In genomic region chr6:15036690-15037245, GRCh38 we compare ENCODE assay signal across 11 cellular contexts.
DNase-seq lines count a peak whose midpoint lies in the region; ATAC-seq and TF ChIP-seq lines count a peak whose summit lies in the region.
"Had no signal": no experiment of that assay in that cellular context is flagged by ENCODE, and none has a peak within 500 bp of the region (broad histone marks: within the 10 kb centered on the region; RNA-seq: fewer than 3 reads in every experiment).

No MANE protein-coding gene starts in this region.

- no peak for ATAC-seq in GM21529 (IDR thresholded peaks at IDR 0.05; ENCODE audit: unreplicated experiment)
- ATAC-seq in GM21825 (IDR thresholded peaks at IDR 0.05; ENCODE audit: unreplicated experiment) = no peak

- peaks cover 7% of the 10 kb centered on the region for H3K4me1 ChIP-seq in endodermal cell (ENCODE audit: control insufficient read depth, insufficient read depth, low read length)

- H3K27ac Mint-ChIP-seq in endodermal cell = peak overlapping the region; percentile 69
- H3K27ac Mint-ChIP-seq: activated naive CD4-positive, alpha-beta T cell treated with anti-CD3 and anti-CD28 coated beads, Interleukin-2, amount 50 U/mL, for 24 hours had no signal

- no peaks in the 10 kb centered on the region for H3K36me3 Mint-ChIP-seq in endodermal cell (ENCODE audit: low read depth)
- H3K36me3 Mint-ChIP-seq: activated naive CD4-positive, alpha-beta T cell treated with anti-CD3 and anti-CD28 coated beads, Interleukin-2, amount 50 U/mL, for 24 hours had no signal

- no peak overlapping the region for H3K27ac ChIP-seq in endodermal cell (ENCODE audit: low read depth, low read length)
- H3K27ac ChIP-seq: RWPE1, suprapubic skin had no signal

- DNase-seq in DMS53 treated with DMSO at 0.1 percent for 48 hours (lab: John Stamatoyannopoulos, UW; ENCODE audit: unreplicated experiment) (peak; percentile 77), NCI-H2227 treated with DMSO at 0.1 percent for 48 hours (lab: John Stamatoyannopoulos, UW) (peak; percentile 37), endodermal cell (peak; percentile 87), nucleus accumbens (lab: John Stamatoyannopoulos, UW) (peak in 33 of 56 donors; percentile 1 to 77 (median 12)), NCI-H446 (lab: John Stamatoyannopoulos, UW) (no peak)
- DNase-seq in activated effector memory CD4-positive, alpha-beta T cell treated with Interleukin-2 at 50 U/mL for 16 hours = no peak

- H3K4me3 ChIP-seq in endodermal cell (ENCODE audit: low read length) = no peak overlapping the region
- H3K4me3 ChIP-seq: suprapubic skin had no signal

- H3K9me3 Mint-ChIP-seq in endodermal cell = no peaks in the 10 kb centered on the region
- H3K9me3 Mint-ChIP-seq: activated naive CD4-positive, alpha-beta T cell treated with anti-CD3 and anti-CD28 coated beads, Interleukin-2, amount 50 U/mL, for 24 hours had no signal

- no peak overlapping the region for H3K4me3 Mint-ChIP-seq in endodermal cell
- H3K4me3 Mint-ChIP-seq: activated naive CD4-positive, alpha-beta T cell treated with anti-CD3 and anti-CD28 coated beads, Interleukin-2, amount 50 U/mL, for 24 hours had no signal

- no peaks in the 10 kb centered on the region for H3K9me3 ChIP-seq in endodermal cell (ENCODE audit: control insufficient read depth, low read length)
- H3K9me3 ChIP-seq: suprapubic skin had no signal

- no peak for TF ChIP-seq CTCF in endodermal cell (conservative IDR thresholded peaks at IDR 0.05)

- H3K27me3 ChIP-seq in endodermal cell (ENCODE audit: control insufficient read depth, insufficient read depth, low read length, poor library complexity, severe bottlenecking) = no peaks in the 10 kb centered on the region
- H3K27me3 ChIP-seq: suprapubic skin had no signal

- peaks cover 34% of the 10 kb centered on the region for H3K4me1 Mint-ChIP-seq in endodermal cell

- H3K27me3 Mint-ChIP-seq in endodermal cell (ENCODE audit: insufficient read depth) = no peaks in the 10 kb centered on the region
- H3K27me3 Mint-ChIP-seq: activated naive CD4-positive, alpha-beta T cell treated with anti-CD3 and anti-CD28 coated beads, Interleukin-2, amount 50 U/mL, for 24 hours had no signal

- 63 to 77% methylated on average over 10 of the region's 10 CpGs for WGBS in endodermal cell (ENCODE audit: insufficient coverage in 1 of 2, insufficient read length in 1 of 2), 2 experiments

- H3K36me3 ChIP-seq in endodermal cell (ENCODE audit: control insufficient read depth, insufficient read depth, low read length) = no peaks in the 10 kb centered on the region
- H3K36me3 ChIP-seq: suprapubic skin had no signal

- no peak overlapping the region for H3K9ac ChIP-seq in endodermal cell (ENCODE audit: extremely low read depth, low read length, poor library complexity, severe bottlenecking)

Comparison
In these comparisons a context has a peak if more than half of its experiments do, and no peak if none do; other contexts are left out.
1. DNase-seq: peak in DMS53 treated with DMSO at 0.1 percent for 48 hours (single experiment), NCI-H2227 treated with DMSO at 0.1 percent for 48 hours (single experiment), endodermal cell (single experiment) and nucleus accumbens (33 of 56); none in activated effector memory CD4-positive, alpha-beta T cell treated with Interleukin-2 at 50 U/mL for 16 hours (single experiment) and NCI-H446 (0 of 2).